In genomic region chr1:246108278-246108925, GRCh38 we compare ENCODE assay signal across 16 cellular contexts.
DNase-seq lines count a peak whose midpoint lies in the region; ATAC-seq and TF ChIP-seq lines count a peak whose summit lies in the region.
"Had no signal": no experiment of that assay in that cellular context is flagged by ENCODE, and none has a peak within 500 bp of the region (broad histone marks: within the 10 kb centered on the region; RNA-seq: fewer than 3 reads in every experiment).

No MANE protein-coding gene starts in this region.

- H3K36me3 ChIP-seq in SK-N-SH (replicated peaks in 1 of 2; ENCODE audit: control insufficient read depth in 1 of 2, insufficient read depth in 2 of 2, low read length in 1 of 2) = no peaks in the 10 kb centered on the region
- H3K36me3 ChIP-seq in trophoblast cell (ENCODE audit: control insufficient read depth in 1 of 2, insufficient read depth in 2 of 2, low read length in 2 of 2) = peaks cover 2% of the 10 kb centered on the region in 2 experiments

- no peaks in the 10 kb centered on the region for H3K9me3 ChIP-seq in SK-N-SH
- H3K9me3 ChIP-seq in trophoblast cell (ENCODE audit: insufficient read depth, low read depth, low read length) = peaks cover 4% of the 10 kb centered on the region
- H3K9me3 ChIP-seq: A549, Caco-2 had no signal

- H3K9ac ChIP-seq in SK-N-SH = no peak overlapping the region
- H3K9ac ChIP-seq in trophoblast cell (ENCODE audit: low read length) = no peak overlapping the region

- H3K23ac ChIP-seq in trophoblast cell (ENCODE audit: low read length) = no peak overlapping the region

- peak overlapping the region in 1 of 5 experiments; percentile 1 for H3K4me3 Mint-ChIP-seq in brain
- no peak overlapping the region for H3K4me3 Mint-ChIP-seq in nephron progenitor cell
- no peak overlapping the region for H3K4me3 Mint-ChIP-seq in stimulated activated memory B cell treated with anti-CD40 and anti-IgM and Interleukin-4, amounts not matched to agents 10 μg/mL and 1 μg/mL and 100 μg/mL, for 72 hours

- peaks cover 21 to 22% of the 10 kb centered on the region in 2 experiments; a peak in 3 of 4 replicates for H3K4me1 ChIP-seq in SK-N-SH (ENCODE audit: control insufficient read depth in 1 of 2, insufficient read depth in 2 of 2, low read depth in 1 of 2, low read length in 1 of 2)
- H3K4me1 ChIP-seq in trophoblast cell (ENCODE audit: control insufficient read depth in 1 of 2, insufficient read depth in 2 of 2, low read length in 2 of 2) = peaks cover 3% of the 10 kb centered on the region in 2 experiments
- H3K4me1 ChIP-seq: Caco-2 had no signal

- no peaks in the 10 kb centered on the region for H3K79me2 ChIP-seq in SK-N-SH (ENCODE audit: insufficient read depth)
- no peaks in the 10 kb centered on the region for H3K79me2 ChIP-seq in trophoblast cell (ENCODE audit: control insufficient read depth, insufficient read depth, low read length, poor library complexity)

- TF ChIP-seq CTCF in SK-N-SH (IDR thresholded peaks at IDR 0.05) (no peak), brain (conservative IDR thresholded peaks at IDR 0.05) (no peak), nephron progenitor cell (IDR thresholded peaks at IDR 0.05) (no peak)

- H3K4me3 ChIP-seq in SK-N-SH (ENCODE audit: low read depth in 2 of 2, low read length in 1 of 2) = no peak overlapping the region
- no peak overlapping the region for H3K4me3 ChIP-seq in trophoblast cell (ENCODE audit: low read depth, low read length)
- H3K4me3 ChIP-seq: A549 had no signal

- H2BK12ac ChIP-seq in trophoblast cell (ENCODE audit: low read length) = no peak overlapping the region

- CTCF ChIA-PET in SK-N-SH (lab: Yijun Ruan, JAX) = interaction anchor here (1.0 to 1.2 kb wide), 2 partner anchors 8 kb away, joined by 4 read pairs; no protein-coding TSS in a partner anchor

- peaks cover 4% of the 10 kb centered on the region for H3K27me3 Mint-ChIP-seq in brain
- peaks cover 7% of the 10 kb centered on the region for H3K27me3 Mint-ChIP-seq in nephron progenitor cell (ENCODE audit: low read depth, poor library complexity)
- no peaks in the 10 kb centered on the region for H3K27me3 Mint-ChIP-seq in stimulated activated memory B cell treated with anti-CD40 and anti-IgM and Interleukin-4, amounts not matched to agents 10 μg/mL and 1 μg/mL and 100 μg/mL, for 72 hours

- whole genome bisulfite sequencing in SK-N-SH (ENCODE audit: low lambda C conversion rate) = 79% methylated on average over 6 of the region's 6 CpGs
- WGBS in trophoblast cell (ENCODE audit: extremely low coverage, insufficient coverage, insufficient read length) = no CpG with 5 or more reads among the region's 6 CpGs

- H3K36me3 Mint-ChIP-seq in brain (no peaks in the 10 kb centered on the region), nephron progenitor cell (ENCODE audit: low read depth) (no peaks in the 10 kb centered on the region)
- H3K36me3 Mint-ChIP-seq in stimulated activated memory B cell treated with anti-CD40 and anti-IgM and Interleukin-4, amounts not matched to agents 10 μg/mL and 1 μg/mL and 100 μg/mL, for 72 hours = peaks cover 37% of the 10 kb centered on the region

- no peak overlapping the region for H4K12ac ChIP-seq in trophoblast cell (ENCODE audit: low read depth, low read length)

- POLR2A ChIA-PET in SK-N-SH (lab: Yijun Ruan, JAX) = no interaction called here

- no peaks in the 10 kb centered on the region for H4K20me1 ChIP-seq in SK-N-SH (ENCODE audit: insufficient read depth)

- H3F3A ChIP-seq in SK-N-SH (replicated peaks; ENCODE audit: insufficient read depth) = peaks cover 14% of the 10 kb centered on the region

- H2BK5ac ChIP-seq in trophoblast cell (ENCODE audit: low read depth, low read length, poor library complexity) = no peak overlapping the region

- H3K4ac ChIP-seq in trophoblast cell (ENCODE audit: low read depth, low read length) = no peak overlapping the region

- ATAC-seq in SK-N-SH treated with all-trans-retinoic acid at 6 μM for 48 hours (no peak), GM21723 (IDR thresholded peaks at IDR 0.05; ENCODE audit: unreplicated experiment) (no peak), GM21381 (IDR thresholded peaks at IDR 0.05; ENCODE audit: unreplicated experiment) (no peak)
- ATAC-seq in stimulated activated memory B cell treated with anti-CD40 and anti-IgM and Interleukin-4, amounts not matched to agents 10 μg/mL and 1 μg/mL and 100 μg/mL, for 72 hours = no peak
- ATAC-seq: A549 had no signal

- H3K9me3 Mint-ChIP-seq in brain = no peaks in the 10 kb centered on the region
- H3K9me3 Mint-ChIP-seq in nephron progenitor cell = no peaks in the 10 kb centered on the region
- peaks cover 5% of the 10 kb centered on the region for H3K9me3 Mint-ChIP-seq in stimulated activated memory B cell treated with anti-CD40 and anti-IgM and Interleukin-4, amounts not matched to agents 10 μg/mL and 1 μg/mL and 100 μg/mL, for 72 hours

- H2AFZ ChIP-seq in SK-N-SH (ENCODE audit: low read depth) (no peak overlapping the region), trophoblast cell (ENCODE audit: insufficient read depth, low read length, poor library complexity) (no peak overlapping the region)

- H3K14ac ChIP-seq in trophoblast cell (ENCODE audit: low read length) = no peak overlapping the region

- no peaks in the 10 kb centered on the region for H3K9me2 ChIP-seq in SK-N-SH

- H4K91ac ChIP-seq in trophoblast cell (ENCODE audit: low read depth, low read length) = no peak overlapping the region

- TF ChIP-seq EP300 in SK-N-SH (IDR thresholded peaks at IDR 0.05; ENCODE audit: borderline replicate concordance in 1 of 2, low read depth in 1 of 2, low read length in 1 of 2) = no peak

- H3K27me3 ChIP-seq in SK-N-SH (ENCODE audit: insufficient read depth) (no peaks in the 10 kb centered on the region), trophoblast cell (ENCODE audit: insufficient read depth, low read length) (no peaks in the 10 kb centered on the region)

- H3K4me1 Mint-ChIP-seq in brain (peaks cover 75% of the 10 kb centered on the region), nephron progenitor cell (peaks cover 19% of the 10 kb centered on the region)
- H3K4me1 Mint-ChIP-seq in stimulated activated memory B cell treated with anti-CD40 and anti-IgM and Interleukin-4, amounts not matched to agents 10 μg/mL and 1 μg/mL and 100 μg/mL, for 72 hours = no peaks in the 10 kb centered on the region

- peak overlapping the region in 3 of 5 experiments; percentile 43 to 80 (median 47) for H3K27ac Mint-ChIP-seq in brain
- H3K27ac Mint-ChIP-seq in nephron progenitor cell = peak overlapping the region; percentile 2
- H3K27ac Mint-ChIP-seq in stimulated activated memory B cell treated with anti-CD40 and anti-IgM and Interleukin-4, amounts not matched to agents 10 μg/mL and 1 μg/mL and 100 μg/mL, for 72 hours = no peak overlapping the region

- H2BK120ac ChIP-seq in trophoblast cell (ENCODE audit: insufficient read depth, low read length, poor library complexity) = no peak overlapping the region

- DNase-seq in SK-N-SH = no peak
- DNase-seq in nephron progenitor cell = no peak
- DNase-seq in trophoblast cell = no peak
- DNase-seq: Caco-2, HCEC 1CT, KBM-7, NCI-H1092, NCI-H345, SHP77 treated with DMSO at 0.1 percent for 48 hours had no signal

- H4K8ac ChIP-seq in trophoblast cell (ENCODE audit: low read depth, low read length) = no peak overlapping the region

- no peak overlapping the region for H2AK5ac ChIP-seq in trophoblast cell (ENCODE audit: low read length)

- H3K27ac ChIP-seq in SK-N-SH (ENCODE audit: low read depth in 2 of 2, low read length in 1 of 2) = peak overlapping the region; percentile 64 to 90
- no peak overlapping the region for H3K27ac ChIP-seq in trophoblast cell (ENCODE audit: low read depth, low read length)
- H3K27ac ChIP-seq: A549, C4-2B had no signal

- no peak for TF ChIP-seq RAD21 in SK-N-SH (IDR thresholded peaks at IDR 0.05; ENCODE audit: low read length)

- H3K79me1 ChIP-seq in trophoblast cell (ENCODE audit: low read length) = peaks cover 4% of the 10 kb centered on the region

- no peak overlapping the region for H3K18ac ChIP-seq in trophoblast cell (ENCODE audit: low read length)

- no peak overlapping the region for H3K4me2 ChIP-seq in SK-N-SH
- H3K4me2 ChIP-seq in trophoblast cell (ENCODE audit: low read length) = no peak overlapping the region
- H3K4me2 ChIP-seq: A549 had no signal

TF ChIP-seq in SK-N-SH, 30 proteins besides CTCF, POLR2A, EP300 and RAD21:
- TF ChIP-seq, protein P1, sequence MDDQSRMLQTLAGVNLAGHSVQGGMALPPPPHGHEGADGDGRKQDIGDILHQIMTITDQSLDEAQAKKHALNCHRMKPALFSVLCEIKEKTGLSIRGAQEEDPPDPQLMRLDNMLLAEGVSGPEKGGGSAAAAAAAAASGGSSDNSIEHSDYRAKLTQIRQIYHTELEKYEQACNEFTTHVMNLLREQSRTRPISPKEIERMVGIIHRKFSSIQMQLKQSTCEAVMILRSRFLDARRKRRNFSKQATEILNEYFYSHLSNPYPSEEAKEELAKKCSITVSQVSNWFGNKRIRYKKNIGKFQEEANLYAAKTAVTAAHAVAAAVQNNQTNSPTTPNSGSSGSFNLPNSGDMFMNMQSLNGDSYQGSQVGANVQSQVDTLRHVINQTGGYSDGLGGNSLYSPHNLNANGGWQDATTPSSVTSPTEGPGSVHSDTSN (IDR thresholded peaks at IDR 0.05) = 0 out of 2 replicates have a peak, but pooled peaks have one; percentile 6
- no peak for TF ChIP-seq SIN3A (IDR thresholded peaks at IDR 0.05; ENCODE audit: borderline replicate concordance, low read depth, low read length)

TF ChIP-seq in SK-N-SH treated with all-trans-retinoic acid at 6 μM for 48 hours, 23 proteins besides CTCF, POLR2A, EP300 and RAD21:
- TF ChIP-seq GLIS3 (CRISPR knock-in tag; IDR thresholded peaks at IDR 0.05) (no peak), CSRNP3 (CRISPR knock-in tag; IDR thresholded peaks at IDR 0.05) (no peak), TCF4 (CRISPR knock-in tag; IDR thresholded peaks at IDR 0.05; ENCODE audit: borderline replicate concordance) (no peak), RARB (CRISPR knock-in tag; IDR thresholded peaks at IDR 0.05) (no peak)
